In the genomic region with DNA sequence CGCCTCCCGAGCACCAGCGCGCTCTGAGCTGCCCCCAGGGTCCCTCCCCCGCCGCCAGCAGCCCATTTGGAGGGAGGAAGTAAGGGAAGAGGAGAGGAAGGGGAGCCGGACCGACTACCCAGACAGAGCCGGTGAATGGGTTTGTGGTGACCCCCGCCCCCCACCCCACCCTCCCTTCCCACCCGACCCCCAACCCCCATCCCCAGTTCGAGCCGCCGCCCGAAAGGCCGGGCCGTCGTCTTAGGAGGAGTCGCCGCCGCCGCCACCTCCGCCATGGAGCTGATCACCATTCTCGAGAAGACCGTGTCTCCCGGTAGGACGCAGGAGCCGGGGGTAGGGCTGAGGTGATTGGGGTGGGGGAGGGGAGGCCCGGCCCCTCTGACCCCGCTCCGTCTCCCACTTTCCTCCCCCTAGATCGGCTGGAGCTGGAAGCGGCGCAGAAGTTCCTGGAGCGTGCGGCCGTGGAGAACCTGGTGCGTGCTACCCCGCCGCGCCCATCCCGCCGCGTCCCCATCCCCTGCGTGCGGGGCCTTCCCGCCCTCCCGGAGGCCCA, we compare ENCODE assay signal across 8 cellular contexts. TPM values are rescaled to one million over a fixed set of nuclear protein-coding genes. Genes with fewer than 3 reads are reported as not detected.
DNase-seq lines count a peak whose midpoint lies in the region; TF ChIP-seq lines count a peak whose summit lies in the region.

No MANE protein-coding gene starts in this region.

- peak; percentile 57 for DNase-seq in NCI-H510A treated with DMSO at 0.1 percent for 48 hours (lab: John Stamatoyannopoulos, UW)
- DNase-seq in NCI-H510A (lab: John Stamatoyannopoulos, UW) = no peak
- DNase-seq in kidney epithelial cell (ENCODE audit: low read depth) = no peak
- no peak for DNase-seq in mucosa of gallbladder (ENCODE audit: low spot score)
- DNase-seq in erythroblast (lab: John Stamatoyannopoulos, UW) = no peak

- H3K4me2 ChIP-seq in Loucy (ENCODE audit: low read depth, low read length, poor library complexity, severe bottlenecking) = no peak overlapping the region

- 0 to 1% (median 0%) methylated on average over 33 to 45 of the region's 48 CpGs for WGBS in adipose tissue, 3 donors

- H3K4me3 ChIP-seq in Loucy (ENCODE audit: low read length, poor library complexity, severe bottlenecking) = peak overlapping the region; percentile 83
- peak overlapping the region; percentile 86 for H3K4me3 ChIP-seq in kidney epithelial cell (ENCODE audit: low read depth, low read length)
- H3K4me3 ChIP-seq in subcutaneous abdominal adipose tissue (ENCODE audit: low read depth in 1 of 5, low read length in 5 of 5) = peak overlapping the region; percentile 40 to 89 (median 74)

- H4K20me1 ChIP-seq in Loucy (ENCODE audit: insufficient read depth, low read length, poor library complexity, severe bottlenecking) = peaks cover 45% of the 10 kb centered on the region

- H3K36me3 ChIP-seq in Loucy (ENCODE audit: insufficient read depth, low read length) (peaks cover 32% of the 10 kb centered on the region), kidney epithelial cell (ENCODE audit: control insufficient read depth, insufficient read depth, low read length) (no peaks in the 10 kb centered on the region), subcutaneous abdominal adipose tissue (ENCODE audit: control insufficient read depth in 5 of 5, insufficient read depth in 5 of 5, low read length in 5 of 5) (peaks cover 21 to 26% (median 24%) of the 10 kb centered on the region in 5 donors)

- peak overlapping the region; percentile 70 for H3K27ac ChIP-seq in adipose tissue (ENCODE audit: low read depth, low read length)
- peak overlapping the region; percentile 41 for H3K27ac ChIP-seq in subcutaneous abdominal adipose tissue (ENCODE audit: low read depth, low read length)

- no peak for TF ChIP-seq CTCF in Loucy (conservative IDR thresholded peaks at IDR 0.05; ENCODE audit: low read length)
- no peak for TF ChIP-seq CTCF in kidney epithelial cell (IDR thresholded peaks at IDR 0.05; ENCODE audit: insufficient read depth, low read length, poor library complexity, severe bottlenecking)

- no peaks in the 10 kb centered on the region for H3K9me2 ChIP-seq in Loucy (replicated peaks; ENCODE audit: low read depth, low read length)

- H3K79me2 ChIP-seq in Loucy (ENCODE audit: insufficient read depth, low read length) = peaks cover 65% of the 10 kb centered on the region

- no peak for TF ChIP-seq POLR2A in erythroblast (IDR thresholded peaks at IDR 0.05; ENCODE audit: low read length)

- peaks cover 48% of the 10 kb centered on the region for H3K4me1 ChIP-seq in Loucy (ENCODE audit: insufficient read depth, low read length, poor library complexity, severe bottlenecking)
- peaks cover 6 to 43% (median 26%) of the 10 kb centered on the region in 5 donors for H3K4me1 ChIP-seq in subcutaneous abdominal adipose tissue (ENCODE audit: control insufficient read depth in 5 of 5, insufficient read depth in 5 of 5, low read length in 5 of 5)

- H3K27me3 ChIP-seq in Loucy (ENCODE audit: insufficient read depth, low read length, poor library complexity, severe bottlenecking) (no peaks in the 10 kb centered on the region), kidney epithelial cell (ENCODE audit: control insufficient read depth, insufficient read depth, low read length) (no peaks in the 10 kb centered on the region), subcutaneous abdominal adipose tissue (ENCODE audit: control insufficient read depth in 5 of 5, insufficient read depth in 4 of 5, low read length in 5 of 5) (no peaks in the 10 kb centered on the region)

- H3K9me3 ChIP-seq in Loucy (ENCODE audit: insufficient read depth, low read depth, low read length) (no peaks in the 10 kb centered on the region), subcutaneous abdominal adipose tissue (ENCODE audit: control insufficient read depth in 5 of 5, low read length in 5 of 5) (no peaks in the 10 kb centered on the region)

- 0 out of 2 replicates have a peak overlapping the region, but pooled peaks have one; percentile 58 for H2AFZ ChIP-seq in Loucy (ENCODE audit: low read length)

- H3F3A ChIP-seq in Loucy (ENCODE audit: low read depth) = no peaks in the 10 kb centered on the region; the same call in 1 of the 2 replicates

- H3K9ac ChIP-seq in Loucy (ENCODE audit: low read depth, low read length, poor library complexity, severe bottlenecking) (peak overlapping the region; percentile 93), subcutaneous abdominal adipose tissue (ENCODE audit: low read length in 5 of 5) (peak overlapping the region in 2 of 5 donors; percentile 66 to 73)

RNA-seq across cellular contexts. Expression of a gene that starts 0.3 kb away (rescaled TPM):
- polyA plus RNA-seq in adipose tissue = 10 to 100 TPM; 40.6 to 99.5 (median 77.0) TPM
- total RNA-seq in kidney epithelial cell = 249 and 270 TPM in 2 replicates
- total RNA-seq in mucosa of gallbladder = 207 TPM

RNA-seq across cellular contexts. Expression of a gene that starts 43.9 kb away (rescaled TPM):
- polyA plus RNA-seq in adipose tissue = 10 to 100 TPM in 2 of 3 donors, 1 to 10 TPM in 1; 5.9 to 21.5 (median 14.2) TPM
- total RNA-seq in kidney epithelial cell (8.3 and 9.7 TPM in 2 replicates), mucosa of gallbladder (9.2 TPM)
